9 cellular contexts compared by ENCODE assay signal in genomic region chr4:112099701-112100289, GRCh38. TPM values are rescaled to one million over a fixed set of nuclear protein-coding genes. Genes with fewer than 3 reads are reported as not detected.
DNase-seq lines count a peak whose midpoint lies in the region; ATAC-seq and TF ChIP-seq lines count a peak whose summit lies in the region.
"Had no signal": no experiment of that assay in that cellular context is flagged by ENCODE, and none has a peak within 500 bp of the region (broad histone marks: within the 10 kb centered on the region; RNA-seq: fewer than 3 reads in every experiment).

No MANE protein-coding gene starts in this region.

- CTCF ChIA-PET in CD4-positive, alpha-beta memory T cell (lab: Charles Lee; ENCODE audit: partially characterized antibody), result interaction anchor here (0.7 to 8.1 kb wide), 29 partner anchors 15 to 663 kb away, joined by 3 to 121 read pairs (median 4); partner anchors contain the start of genes AP1AR and TIFA
- CTCF ChIA-PET in mammary epithelial cell (lab: Charles Lee; ENCODE audit: low non-redundant PET), result interaction anchor here (0.5 to 0.6 kb wide), 3 partner anchors 104 to 180 kb away, joined by 3 to 4 read pairs (median 3); no protein-coding TSS in a partner anchor

- H3K27ac Mint-ChIP-seq in CD4-positive, alpha-beta memory T cell, result peak overlapping the region in 1 of 7 donors; percentile 36

- POLR2A ChIA-PET in CD4-positive, alpha-beta memory T cell (lab: Charles Lee; ENCODE audit: partially characterized antibody), result interaction anchor here (1.0 to 1.1 kb wide), 2 partner anchors 133 to 505 kb away, joined by 3 to 4 read pairs; no protein-coding TSS in a partner anchor

- H3K9ac ChIP-seq in mammary epithelial cell (ENCODE audit: insufficient read depth, low read length), result no peak overlapping the region

- TF ChIP-seq EP300 in upper lobe of left lung (IDR thresholded peaks at IDR 0.05) (no peak), suprapubic skin (IDR thresholded peaks at IDR 0.05) (no peak)

- H3K27ac ChIP-seq in CD4-positive, alpha-beta memory T cell (ENCODE audit: low read depth, low read length), result no peak overlapping the region
- H3K27ac ChIP-seq in mammary epithelial cell (ENCODE audit: insufficient read depth, low read depth, low read length), result no peak overlapping the region
- H3K27ac ChIP-seq in upper lobe of left lung, result no peak overlapping the region
- no peak overlapping the region for H3K27ac ChIP-seq in suprapubic skin
- H3K27ac ChIP-seq: SJSA1 had no signal

- no peaks in the 10 kb centered on the region for H3K4me1 Mint-ChIP-seq in CD4-positive, alpha-beta memory T cell

- TF ChIP-seq POLR2A in upper lobe of left lung (IDR thresholded peaks at IDR 0.05) (no peak), suprapubic skin (IDR thresholded peaks at IDR 0.05) (no peak)

- H3K36me3 Mint-ChIP-seq in CD4-positive, alpha-beta memory T cell, result no peaks in the 10 kb centered on the region

- H3K36me3 ChIP-seq in CD4-positive, alpha-beta memory T cell (ENCODE audit: insufficient read depth, low read length), result no peaks in the 10 kb centered on the region
- H3K36me3 ChIP-seq in mammary epithelial cell (ENCODE audit: insufficient read depth, low read length) (no peaks in the 10 kb centered on the region), upper lobe of left lung (no peaks in the 10 kb centered on the region), suprapubic skin (no peaks in the 10 kb centered on the region)
- H3K36me3 ChIP-seq: SJSA1 had no signal

- H3K27me3 Mint-ChIP-seq in CD4-positive, alpha-beta memory T cell, result peaks cover 3 to 6% of the 10 kb centered on the region in 2 donors

- H3K27me3 ChIP-seq in CD4-positive, alpha-beta memory T cell (ENCODE audit: insufficient read depth, low read length), result no peaks in the 10 kb centered on the region
- H3K27me3 ChIP-seq in mammary epithelial cell (ENCODE audit: insufficient read depth, low read length), result no peaks in the 10 kb centered on the region
- no peaks in the 10 kb centered on the region for H3K27me3 ChIP-seq in upper lobe of left lung
- no peaks in the 10 kb centered on the region for H3K27me3 ChIP-seq in suprapubic skin
- H3K27me3 ChIP-seq: SJSA1 had no signal

- intact Hi-C loops in CD4-positive, alpha-beta memory T cell (cut with micrococcal nuclease), result loop anchor here (1.0 to 5.0 kb wide), 7 partner anchors 46 to 838 kb away; partner anchors contain the start of gene FAM241A
- intact Hi-C loops in mammary epithelial cell (cut with micrococcal nuclease), result loop anchor here (1.0 to 10.0 kb wide), 4 partner anchors 136 to 505 kb away; no protein-coding TSS in a partner anchor

- H3K9me3 Mint-ChIP-seq in CD4-positive, alpha-beta memory T cell, result no peaks in the 10 kb centered on the region

- no peaks in the 10 kb centered on the region for H3K9me3 ChIP-seq in CD4-positive, alpha-beta memory T cell (ENCODE audit: control insufficient read depth in 1 of 2, low read length in 2 of 2)
- no peaks in the 10 kb centered on the region for H3K9me3 ChIP-seq in mammary epithelial cell (replicated peaks; ENCODE audit: insufficient read depth, low read length)
- H3K9me3 ChIP-seq in upper lobe of left lung, result no peaks in the 10 kb centered on the region
- H3K9me3 ChIP-seq in suprapubic skin, result no peaks in the 10 kb centered on the region
- H3K9me3 ChIP-seq: SJSA1 had no signal

- no peak overlapping the region for H3K4me2 ChIP-seq in mammary epithelial cell (ENCODE audit: insufficient read depth, low read depth, low read length)

- DNase-seq in CD4-positive, alpha-beta memory T cell, result peak in 4 of 5 donors; percentile 36 to 49 (median 44)
- DNase-seq in NCI-H526 (lab: John Stamatoyannopoulos, UW) (peak; percentile 30 to 53), mammary epithelial cell (peak; percentile 37), kidney glomerular epithelial cell (lab: John Stamatoyannopoulos, UW) (peak; percentile 71), upper lobe of left lung (no peak), suprapubic skin (ENCODE audit: low spot score in 2 of 2) (no peak)

- in situ Hi-C loops in mammary epithelial cell (cut with MboI; ENCODE audit: low sequenced_read_pairs in 2 of 2), result loop anchor here (5.0 to 25.0 kb wide), 3 partner anchors 135 to 438 kb away; partner anchors contain the start of gene AP1AR (in 1 of the 2)

- H3K79me2 ChIP-seq in mammary epithelial cell (ENCODE audit: insufficient read depth, low read length), result no peaks in the 10 kb centered on the region

- no peaks in the 10 kb centered on the region for H3K4me1 ChIP-seq in CD4-positive, alpha-beta memory T cell (ENCODE audit: insufficient read depth, low read length)
- H3K4me1 ChIP-seq in mammary epithelial cell (ENCODE audit: insufficient read depth, low read length), result no peaks in the 10 kb centered on the region
- H3K4me1 ChIP-seq in upper lobe of left lung, result peaks cover 0 to 2% (median 0%) of the 10 kb centered on the region in 4 donors
- peaks cover 8% of the 10 kb centered on the region for H3K4me1 ChIP-seq in suprapubic skin
- H3K4me1 ChIP-seq: SJSA1 had no signal

- dilution Hi-C loops in mammary epithelial cell (cut with HindIII; ENCODE audit: low sequenced_read_pairs), result no loop called here

- peak overlapping the region; percentile 45 for H2AFZ ChIP-seq in mammary epithelial cell (ENCODE audit: low read depth, low read length)

- no TSS peak for BruUV-seq in mammary epithelial cell (replicated peaks; lab: Mats Ljungman, UMichigan)

- H3K4me3 Mint-ChIP-seq in CD4-positive, alpha-beta memory T cell, result no peak overlapping the region

- TF ChIP-seq CTCF in mammary epithelial cell (conservative IDR thresholded peaks at IDR 0.05 in 1 of 2, IDR thresholded peaks at IDR 0.05 in 1 of 2; ENCODE audit: extremely low read depth in 1 of 2, insufficient read depth in 1 of 2, low read depth in 1 of 2, low read length in 2 of 2) (peak; percentile 55 to 56), upper lobe of left lung (IDR thresholded peaks at IDR 0.05) (peak; percentile 54 to 73 (median 64)), suprapubic skin (IDR thresholded peaks at IDR 0.05) (peak in 1 of 2 donors; percentile 44)

- peak; percentile 78 for ATAC-seq in GM19035 (IDR thresholded peaks at IDR 0.05; ENCODE audit: unreplicated experiment)
- peak; percentile 62 for ATAC-seq in HG03159 (IDR thresholded peaks at IDR 0.05; ENCODE audit: unreplicated experiment)
- ATAC-seq in upper lobe of left lung (ENCODE audit: low FRiP score in 2 of 2), result peak in 1 of 2 donors; percentile 80

- WGBS in mammary epithelial cell (ENCODE audit: low coverage, missing lambda C conversion rate), result 31% methylated on average over 5 of the region's 5 CpGs
- 15 to 26% methylated on average over 5 of the region's 5 CpGs for WGBS in upper lobe of left lung, 2 donors
- 22% methylated on average over 5 of the region's 5 CpGs for WGBS in suprapubic skin

- H4K20me1 ChIP-seq in mammary epithelial cell (ENCODE audit: insufficient read depth, low read length), result no peaks in the 10 kb centered on the region

- no peak overlapping the region for H3K4me3 ChIP-seq in CD4-positive, alpha-beta memory T cell (ENCODE audit: low read length in 2 of 2)
- H3K4me3 ChIP-seq in mammary epithelial cell (replicated peaks in 1 of 3; ENCODE audit: insufficient read depth in 1 of 3, low read depth in 2 of 3, low read length in 3 of 3) (no peak overlapping the region), upper lobe of left lung (no peak overlapping the region), suprapubic skin (no peak overlapping the region)
- H3K4me3 ChIP-seq: SJSA1 had no signal

RNA-seq across cellular contexts. Expression of gene FAM241A, which starts 45.5 kb away (rescaled TPM):
- 1 to 10 TPM; 2.7 TPM for total RNA-seq in CD4-positive, alpha-beta memory T cell
- polyA plus RNA-seq in CD4-positive, alpha-beta memory T cell, result 1 to 10 TPM; 4.0 to 4.7 TPM
- total RNA-seq in mammary epithelial cell, result 1 to 10 TPM; 5.5 to 8.1 TPM
- polyA plus RNA-seq in mammary epithelial cell, result 2.1 TPM
- 0.98 TPM for polyA minus RNA-seq in mammary epithelial cell
- total RNA-seq in upper lobe of left lung, result 1 to 10 TPM; 1.9 to 6.5 (median 4.2) TPM
- total RNA-seq in suprapubic skin, result 1 to 10 TPM; 2.8 to 3.7 (median 3.4) TPM

Comparison
In these comparisons a context has a peak if more than half of its experiments do, and no peak if none do; other contexts are left out.
1. DNase-seq: peak in CD4-positive, alpha-beta memory T cell (4 of 5), NCI-H526 (2 of 2), mammary epithelial cell (single experiment) and kidney glomerular epithelial cell (single experiment); none in upper lobe of left lung (0 of 2) and suprapubic skin (0 of 2).